ENCODE assay signal across 8 cellular contexts in the genomic region with DNA sequence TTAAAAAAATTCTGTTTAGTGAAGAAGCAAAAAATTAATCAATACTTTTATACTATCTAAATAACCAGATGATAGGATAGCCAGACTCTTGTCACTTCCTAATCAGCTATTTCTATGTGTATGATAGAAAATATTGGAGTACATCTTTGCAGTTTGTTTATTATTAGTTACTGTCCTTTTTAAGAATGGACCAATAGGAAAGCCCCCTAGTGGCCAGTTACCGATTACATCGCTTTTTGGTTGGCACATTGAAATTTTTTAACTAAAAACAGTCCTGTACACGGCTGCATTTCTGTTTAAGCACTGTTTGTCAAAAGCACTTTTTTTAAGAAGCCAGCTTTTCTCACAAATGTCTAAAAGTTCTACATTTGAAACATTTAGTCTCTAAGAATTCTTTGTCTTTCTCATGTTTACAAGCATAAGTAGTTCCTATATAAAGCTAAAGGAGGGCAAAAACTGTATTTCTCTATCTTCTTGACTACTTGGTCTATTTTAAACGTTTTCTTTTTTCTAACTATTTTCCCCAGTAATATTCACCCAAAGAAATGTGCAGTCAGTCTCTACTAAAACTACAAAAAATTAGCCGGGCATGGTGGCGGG.
DNase-seq lines count a peak whose midpoint lies in the region; ATAC-seq and TF ChIP-seq lines count a peak whose summit lies in the region.

No MANE protein-coding gene starts in this region.

- no peak for TF ChIP-seq EP300 in gastroesophageal sphincter (IDR thresholded peaks at IDR 0.05)

- H3K4me1 ChIP-seq in gastroesophageal sphincter (no peaks in the 10 kb centered on the region), testis (no peaks in the 10 kb centered on the region)

- WGBS in gastroesophageal sphincter (ENCODE audit: low coverage in 1 of 2), 2 donors, result 19 to 22% methylated on average over 5 of the region's 6 CpGs
- 36 to 38% methylated on average over 6 of the region's 6 CpGs for WGBS in testis, 2 donors

- H2AFZ ChIP-seq in SU-DHL-6 (ENCODE audit: low read depth, low read length, severe bottlenecking), result no peak overlapping the region

- no peaks in the 10 kb centered on the region for H3K36me3 ChIP-seq in SU-DHL-6 (ENCODE audit: low read length)
- H3K36me3 ChIP-seq in gastroesophageal sphincter, result no peaks in the 10 kb centered on the region
- no peaks in the 10 kb centered on the region for H3K36me3 ChIP-seq in testis (ENCODE audit: low read depth, missing control alignments)

- H3K79me2 ChIP-seq in SU-DHL-6 (ENCODE audit: insufficient read depth, low read length), result no peaks in the 10 kb centered on the region

- no peak overlapping the region for H3K4me3 ChIP-seq in SU-DHL-6 (ENCODE audit: insufficient read depth, low read length, poor library complexity, severe bottlenecking)
- H3K4me3 ChIP-seq in gastroesophageal sphincter, result no peak overlapping the region
- no peak overlapping the region for H3K4me3 ChIP-seq in testis

- ATAC-seq in gastroesophageal sphincter (no peak), HG03432 (IDR thresholded peaks at IDR 0.05; ENCODE audit: unreplicated experiment) (no peak), GM21825 (IDR thresholded peaks at IDR 0.05; ENCODE audit: unreplicated experiment) (no peak)

- intact Hi-C loops in testis (cut with DNase I; ENCODE audit: low total_unique reads), result no loop called here

- H3K27ac ChIP-seq in SU-DHL-6 (ENCODE audit: low read depth, low read length), result no peak overlapping the region
- H3K27ac ChIP-seq in gastroesophageal sphincter, result no peak overlapping the region
- no peak overlapping the region for H3K27ac ChIP-seq in testis

- H3K9me3 ChIP-seq in SU-DHL-6 (ENCODE audit: insufficient read depth, low read length) (no peaks in the 10 kb centered on the region), gastroesophageal sphincter (no peaks in the 10 kb centered on the region), testis (no peaks in the 10 kb centered on the region)

- no peaks in the 10 kb centered on the region for H3K9me2 ChIP-seq in SU-DHL-6 (replicated peaks; ENCODE audit: insufficient read depth, low read length)

- H4K20me1 ChIP-seq in SU-DHL-6 (ENCODE audit: low read depth, low read length), result no peaks in the 10 kb centered on the region

- DNase-seq in DMS53 (lab: John Stamatoyannopoulos, UW) (peak; percentile 52), HPDE6-E6E7 (ENCODE audit: extremely low spot score) (peak; percentile 0), testis (peak; percentile 61)
- DNase-seq in stimulated activated CD4-positive, alpha-beta T cell treated with anti-CD3 and anti-CD28 coated beads, Interleukin-4, amount 100 ng/mL, for 4 hours, result no peak

- TF ChIP-seq CTCF in SU-DHL-6 (IDR thresholded peaks at IDR 0.05; ENCODE audit: insufficient read depth, low read length, poor library complexity, severe bottlenecking) (peak; percentile 30), gastroesophageal sphincter (IDR thresholded peaks at IDR 0.05) (peak; percentile 66 to 68 (median 67)), testis (IDR thresholded peaks at IDR 0.05) (peak; percentile 55 to 91 (median 58))

- no peak overlapping the region for H3K9ac ChIP-seq in SU-DHL-6 (ENCODE audit: low read length)

- H3K27me3 ChIP-seq in SU-DHL-6 (ENCODE audit: low read length) (no peaks in the 10 kb centered on the region), gastroesophageal sphincter (no peaks in the 10 kb centered on the region), testis (no peaks in the 10 kb centered on the region)

- no peaks in the 10 kb centered on the region for H3F3A ChIP-seq in SU-DHL-6 (ENCODE audit: insufficient read depth)

- H3K4me2 ChIP-seq in SU-DHL-6 (ENCODE audit: low read depth, low read length, poor library complexity, severe bottlenecking), result no peak overlapping the region

- TF ChIP-seq POLR2A in gastroesophageal sphincter (IDR thresholded peaks at IDR 0.05) (no peak), testis (IDR thresholded peaks at IDR 0.05) (no peak)

Comparison
In these comparisons a context has a peak if more than half of its experiments do, and no peak if none do; other contexts are left out.
1. DNase-seq: peak in DMS53 (single experiment), HPDE6-E6E7 (single experiment) and testis (single experiment); none in stimulated activated CD4-positive, alpha-beta T cell treated with anti-CD3 and anti-CD28 coated beads, Interleukin-4, amount 100 ng/mL, for 4 hours (0 of 2).
2. Peak in every context shown above with its lines, with median percentiles within 50 percentile points of each other: CTCF ChIP-seq.